ENCODE assay signal across 9 cellular contexts in genomic region chr11:6474806-6475500, GRCh38. TPM values are rescaled to one million over a fixed set of nuclear protein-coding genes. Genes with fewer than 3 reads are reported as not detected.
DNase-seq lines count a peak whose midpoint lies in the region; ATAC-seq and TF ChIP-seq lines count a peak whose summit lies in the region.
"Had no signal": no experiment of that assay in that cellular context is flagged by ENCODE, and none has a peak within 500 bp of the region (broad histone marks: within the 10 kb centered on the region; RNA-seq: fewer than 3 reads in every experiment).

No MANE protein-coding gene starts in this region.

- peak overlapping the region; percentile 91 for H3K27ac ChIP-seq in subcutaneous abdominal adipose tissue (ENCODE audit: low read depth, low read length)

- no peak for ATAC-seq in activated CD8-positive, alpha-beta T cell treated with anti-CD3 and anti-CD28 coated beads for 36 hours
- ATAC-seq in sciatic nerve, result no peak

- peaks cover 0 to 30% (median 28%) of the 10 kb centered on the region in 5 donors for H3K36me3 ChIP-seq in subcutaneous abdominal adipose tissue (ENCODE audit: control insufficient read depth in 5 of 5, insufficient read depth in 5 of 5, low read length in 5 of 5)

- POLR2A ChIA-PET in activated CD8-positive, alpha-beta T cell treated with anti-CD3 and anti-CD28 coated beads for 36 hours (lab: Charles Lee), result interaction anchor here (1.0 to 2.8 kb wide), 5 partner anchors 9 to 175 kb away, joined by 3 to 17 read pairs (median 3); no protein-coding TSS in a partner anchor

- peaks cover 29% of the 10 kb centered on the region for H3K4me1 Mint-ChIP-seq in activated T-cell treated with anti-CD3 and anti-CD28 coated beads, Interleukin-2, amount 50 U/mL, for 24 hours (ENCODE audit: low read depth)
- peaks cover 22% of the 10 kb centered on the region for H3K4me1 Mint-ChIP-seq in activated CD8-positive, alpha-beta T cell treated with anti-CD3 and anti-CD28 coated beads for 36 hours (ENCODE audit: low read depth)
- H3K4me1 Mint-ChIP-seq in immature natural killer cell, result peaks cover 25 to 36% of the 10 kb centered on the region in 2 donors

- peak overlapping the region in 3 of 5 donors; percentile 57 to 90 (median 80) for H3K9ac ChIP-seq in subcutaneous abdominal adipose tissue (ENCODE audit: low read length in 5 of 5)

- H3K4me3 ChIP-seq in subcutaneous abdominal adipose tissue (ENCODE audit: low read depth in 1 of 5, low read length in 5 of 5), result peak overlapping the region in 1 of 5 donors; percentile 72

- no peak overlapping the region for H3K27ac Mint-ChIP-seq in activated T-cell treated with anti-CD3 and anti-CD28 coated beads, Interleukin-2, amount 50 U/mL, for 24 hours
- peak overlapping the region; percentile 39 for H3K27ac Mint-ChIP-seq in activated CD8-positive, alpha-beta T cell treated with anti-CD3 and anti-CD28 coated beads for 36 hours
- H3K27ac Mint-ChIP-seq in immature natural killer cell, result peak overlapping the region; percentile 67 to 88 (median 86)

- H3K36me3 Mint-ChIP-seq in activated T-cell treated with anti-CD3 and anti-CD28 coated beads, Interleukin-2, amount 50 U/mL, for 24 hours (ENCODE audit: low read depth), result peaks cover 35% of the 10 kb centered on the region
- H3K36me3 Mint-ChIP-seq in activated CD8-positive, alpha-beta T cell treated with anti-CD3 and anti-CD28 coated beads for 36 hours (ENCODE audit: low read depth), result peaks cover 13% of the 10 kb centered on the region
- peaks cover 0 to 16% (median 0%) of the 10 kb centered on the region in 3 donors for H3K36me3 Mint-ChIP-seq in immature natural killer cell

- no peak for TF ChIP-seq CTCF in activated CD8-positive, alpha-beta T cell treated with anti-CD3 and anti-CD28 coated beads for 36 hours (IDR thresholded peaks at IDR 0.05)

- H3K4me1 ChIP-seq in subcutaneous abdominal adipose tissue (ENCODE audit: control insufficient read depth in 5 of 5, insufficient read depth in 5 of 5, low read length in 5 of 5), result peaks cover 3 to 31% (median 23%) of the 10 kb centered on the region in 5 donors

- DNase-seq in activated T-cell treated with anti-CD3 and anti-CD28 coated beads, Interleukin-2, amount 50 U/mL, for 24 hours, result no peak
- no peak for DNase-seq in activated T-cell treated with anti-CD3 and anti-CD28 coated beads, Interleukin-2, amount 50 U/mL, for 48 hours
- no peak for DNase-seq in activated CD8-positive, alpha-beta T cell treated with anti-CD3 and anti-CD28 coated beads for 36 hours
- no peak for DNase-seq in immature natural killer cell
- no peak for DNase-seq in NOMO-1 (lab: John Stamatoyannopoulos, UW; ENCODE audit: unreplicated experiment in 2 of 2)
- DNase-seq in sciatic nerve (ENCODE audit: low spot score), result no peak
- DNase-seq in SK-N-DZ (ENCODE audit: low spot score), result no peak
- DNase-seq: NCI-H1930 had no signal

- H3K9me3 ChIP-seq in subcutaneous abdominal adipose tissue (ENCODE audit: control insufficient read depth in 5 of 5, low read length in 5 of 5), result no peaks in the 10 kb centered on the region

- no peaks in the 10 kb centered on the region for H3K9me3 Mint-ChIP-seq in activated T-cell treated with anti-CD3 and anti-CD28 coated beads, Interleukin-2, amount 50 U/mL, for 24 hours
- H3K9me3 Mint-ChIP-seq in activated CD8-positive, alpha-beta T cell treated with anti-CD3 and anti-CD28 coated beads for 36 hours, result no peaks in the 10 kb centered on the region
- H3K9me3 Mint-ChIP-seq in immature natural killer cell, result no peaks in the 10 kb centered on the region

- H3K27me3 Mint-ChIP-seq in activated T-cell treated with anti-CD3 and anti-CD28 coated beads, Interleukin-2, amount 50 U/mL, for 24 hours, result no peaks in the 10 kb centered on the region
- H3K27me3 Mint-ChIP-seq in activated CD8-positive, alpha-beta T cell treated with anti-CD3 and anti-CD28 coated beads for 36 hours, result no peaks in the 10 kb centered on the region
- H3K27me3 Mint-ChIP-seq in immature natural killer cell (ENCODE audit: low read depth in 3 of 3), result peaks cover 1 to 8% (median 4%) of the 10 kb centered on the region in 3 donors

- H3K4me3 Mint-ChIP-seq in activated T-cell treated with anti-CD3 and anti-CD28 coated beads, Interleukin-2, amount 50 U/mL, for 24 hours, result peak overlapping the region; percentile 49
- H3K4me3 Mint-ChIP-seq in activated CD8-positive, alpha-beta T cell treated with anti-CD3 and anti-CD28 coated beads for 36 hours, result peak overlapping the region; percentile 9
- H3K4me3 Mint-ChIP-seq in immature natural killer cell, result peak overlapping the region; percentile 72 to 84 (median 76)

- intact Hi-C loops in activated CD8-positive, alpha-beta T cell treated with anti-CD3 and anti-CD28 coated beads for 36 hours (cut with micrococcal nuclease), result no loop called here
- intact Hi-C loops in sciatic nerve (cut with DNase I), result no loop called here

- no peaks in the 10 kb centered on the region for H3K27me3 ChIP-seq in subcutaneous abdominal adipose tissue (ENCODE audit: control insufficient read depth in 5 of 5, insufficient read depth in 4 of 5, low read length in 5 of 5)

- CTCF ChIA-PET in activated CD8-positive, alpha-beta T cell treated with anti-CD3 and anti-CD28 coated beads for 36 hours (lab: Charles Lee), result interaction anchor here (1.0 to 7.7 kb wide), 4 partner anchors 30 to 208 kb away, joined by 3 to 41 read pairs (median 20); partner anchors contain the start of gene MRPL17

RNA-seq across cellular contexts. Expression of gene TRIM3, which starts 1.2 kb away (rescaled TPM):
- 1 to 10 TPM; 4.4 to 5.5 TPM for total RNA-seq in activated CD8-positive, alpha-beta T cell treated with anti-CD3 and anti-CD28 coated beads for 36 hours
- 1 to 10 TPM; 1.8 to 5.0 (median 2.9) TPM for polyA plus RNA-seq in immature natural killer cell
- total RNA-seq in sciatic nerve, result 24.6 TPM
- polyA plus RNA-seq in SK-N-DZ (2014; cell fraction: cytosol; rRNA removed), result 20.6 and 27.3 TPM in 2 replicates
- polyA plus RNA-seq in SK-N-DZ (2014; cell fraction: nucleus; rRNA removed), result 121 and 143 TPM in 2 replicates

RNA-seq across cellular contexts. Expression of gene ARFIP2, which starts 6.2 kb away (rescaled TPM):
- 10 to 100 TPM; 36.9 to 38.3 TPM for total RNA-seq in activated CD8-positive, alpha-beta T cell treated with anti-CD3 and anti-CD28 coated beads for 36 hours
- polyA plus RNA-seq in immature natural killer cell, result 10 to 100 TPM; 34.2 to 39.9 (median 35.0) TPM
- total RNA-seq in sciatic nerve, result 35.0 TPM
- polyA plus RNA-seq in SK-N-DZ (2014; cell fraction: cytosol; rRNA removed), result 53.2 and 57.3 TPM in 2 replicates
- 117 and 126 TPM in 2 replicates for polyA plus RNA-seq in SK-N-DZ (2014; cell fraction: nucleus; rRNA removed)

RNA-seq across cellular contexts. Expression of gene TIMM10B, which starts 6.3 kb away (rescaled TPM):
- 10 to 100 TPM; 40.6 to 43.0 TPM for total RNA-seq in activated CD8-positive, alpha-beta T cell treated with anti-CD3 and anti-CD28 coated beads for 36 hours
- polyA plus RNA-seq in immature natural killer cell, result 10 to 100 TPM; 33.9 to 41.6 (median 35.2) TPM
- total RNA-seq in sciatic nerve, result 51.5 TPM
- 36.1 and 40.7 TPM in 2 replicates for polyA plus RNA-seq in SK-N-DZ (2014; cell fraction: cytosol; rRNA removed)
- polyA plus RNA-seq in SK-N-DZ (2014; cell fraction: nucleus; rRNA removed), result 35.2 and 39.5 TPM in 2 replicates

RNA-seq across cellular contexts. Expression of gene DNHD1, which starts 22.1 kb away (rescaled TPM):
- 10 to 100 TPM; 27.5 to 28.2 TPM for total RNA-seq in activated CD8-positive, alpha-beta T cell treated with anti-CD3 and anti-CD28 coated beads for 36 hours
- 1 to 10 TPM in 1 of 3 donors, under 1 TPM in 2; 0.74 to 1.3 (median 0.86) TPM for polyA plus RNA-seq in immature natural killer cell
- 33.1 TPM for total RNA-seq in sciatic nerve
- 1.8 and 5.8 TPM in 2 replicates for polyA plus RNA-seq in SK-N-DZ (2014; cell fraction: cytosol; rRNA removed)
- polyA plus RNA-seq in SK-N-DZ (2014; cell fraction: nucleus; rRNA removed), result 18.9 and 35.9 TPM in 2 replicates

RNA-seq across cellular contexts. Expression of gene HPX, which starts 34.2 kb away (rescaled TPM):
- not detected for total RNA-seq in activated CD8-positive, alpha-beta T cell treated with anti-CD3 and anti-CD28 coated beads for 36 hours
- not detected for polyA plus RNA-seq in immature natural killer cell
- 2.8 TPM for total RNA-seq in sciatic nerve
- polyA plus RNA-seq in SK-N-DZ (2014; cell fraction: cytosol; rRNA removed), result 1.9 and 3.7 TPM in 2 replicates
- 2.2 and 6.6 TPM in 2 replicates for polyA plus RNA-seq in SK-N-DZ (2014; cell fraction: nucleus; rRNA removed)

Comparison
In these comparisons a context has a peak if more than half of its experiments do, and no peak if none do; other contexts are left out.
1. H3K4me3 Mint-ChIP-seq: peak in every context shown above with its lines; median percentile 76 in immature natural killer cell; 49 in activated T-cell treated with anti-CD3 and anti-CD28 coated beads, Interleukin-2, amount 50 U/mL, for 24 hours; 9 in activated CD8-positive, alpha-beta T cell treated with anti-CD3 and anti-CD28 coated beads for 36 hours.